In the genomic region with DNA sequence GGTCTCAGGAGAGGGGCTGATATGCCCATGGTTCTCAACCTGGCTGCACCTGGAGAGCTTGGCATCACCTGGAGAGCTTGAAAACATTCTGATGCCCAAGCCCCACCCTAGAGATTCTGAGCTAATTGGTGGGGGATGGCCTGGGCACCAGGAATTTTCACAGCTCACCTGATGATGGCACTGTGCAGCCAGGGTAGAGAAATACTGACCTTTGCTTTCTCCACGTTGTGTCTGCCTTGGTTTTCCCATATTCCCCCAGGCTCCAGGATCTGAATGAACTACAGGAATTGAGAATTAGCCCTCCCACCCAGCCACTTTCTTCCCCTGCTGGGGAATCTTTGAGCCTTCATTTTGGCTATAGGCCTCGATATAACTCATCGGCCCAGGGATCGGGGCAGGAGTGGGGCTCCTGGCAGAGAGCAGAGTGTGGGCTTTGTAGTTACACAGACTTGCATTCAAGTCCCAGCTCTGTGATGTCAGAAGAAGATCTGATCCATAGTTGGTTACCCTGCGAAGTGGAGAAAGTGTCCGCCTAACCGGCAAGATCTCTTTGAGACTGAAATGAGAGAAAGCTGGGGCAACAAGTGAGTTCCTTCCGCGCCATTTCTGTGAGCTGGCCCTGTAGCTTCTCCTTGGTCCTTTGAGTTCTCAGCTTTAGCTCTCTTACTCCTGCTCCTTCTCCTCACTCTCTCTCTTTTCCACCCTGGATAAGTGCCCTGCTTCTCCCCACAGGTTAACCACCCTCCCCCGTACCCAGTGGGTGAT, we compare ENCODE assay signal across 8 cellular contexts. TPM values are rescaled to one million over a fixed set of nuclear protein-coding genes. Genes with fewer than 3 reads are reported as not detected.
DNase-seq lines count a peak whose midpoint lies in the region; ATAC-seq and TF ChIP-seq lines count a peak whose summit lies in the region.

No MANE protein-coding gene starts in this region.

- no peak overlapping the region for H3K4me3 ChIP-seq in LNCaP clone FGC (ENCODE audit: low read depth, low read length)

- DNase-seq in EL: peak; percentile 37
- DNase-seq in LNCaP clone FGC (ENCODE audit: low read depth): peak; percentile 17
- DNase-seq in iris pigment epithelial cell (ENCODE audit: low read depth): peak; percentile 30
- DNase-seq in posterior vena cava (ENCODE audit: low spot score): no peak

- H3K27ac ChIP-seq in VCaP: no peak overlapping the region

- TF ChIP-seq CTCF in LNCaP clone FGC (IDR thresholded peaks at IDR 0.05; ENCODE audit: control insufficient read depth, extremely low read depth, insufficient read depth) (peak; percentile 71), VCaP (conservative IDR thresholded peaks at IDR 0.05) (peak; percentile 80)

- ATAC-seq in HG03108 (IDR thresholded peaks at IDR 0.05; ENCODE audit: unreplicated experiment) (no peak), HG03571 (IDR thresholded peaks at IDR 0.05; ENCODE audit: unreplicated experiment) (no peak), HG03442 (IDR thresholded peaks at IDR 0.05; ENCODE audit: unreplicated experiment) (no peak)

- intact Hi-C loops in posterior vena cava (cut with DNase I): loop anchor here in 1 of 2 donors (10.0 kb wide), 1 partner anchor 85 kb away; a partner anchor contains a TSS

RNA-seq across cellular contexts. Expression of gene UBE2Q2, which starts 33.1 kb away (rescaled TPM):
- 10 to 100 TPM; 44.8 to 60.6 TPM for total RNA-seq in posterior vena cava
